20 cellular contexts compared by ENCODE assay signal in genomic region chr2:26217720-26218119, GRCh38. TPM values are rescaled to one million over a fixed set of nuclear protein-coding genes. Genes with fewer than 3 reads are reported as not detected.
DNase-seq lines count a peak whose midpoint lies in the region; ATAC-seq, FAIRE-seq and TF ChIP-seq lines count a peak whose summit lies in the region.
"Had no signal": no experiment of that assay in that cellular context is flagged by ENCODE, and none has a peak within 500 bp of the region (broad histone marks: within the 10 kb centered on the region; RNA-seq: fewer than 3 reads in every experiment).

No MANE protein-coding gene starts in this region.

- H2BK120ac ChIP-seq in mesenchymal stem cell (ENCODE audit: low read depth, low read length), result no peak overlapping the region

- no TSS peak for BruUV-seq in HepG2 (replicated peaks; lab: Mats Ljungman, UMichigan)
- no TSS peak for BruUV-seq in K562 (replicated peaks; lab: Mats Ljungman, UMichigan)

- H3K4me2 ChIP-seq in HepG2 (ENCODE audit: low read depth, low read length) (no peak overlapping the region), K562 (ENCODE audit: insufficient read depth, low read length) (no peak overlapping the region), mesenchymal stem cell (ENCODE audit: low read length, poor library complexity, severe bottlenecking) (no peak overlapping the region)

- H3K14ac ChIP-seq in mesenchymal stem cell (ENCODE audit: low read length in 2 of 2), result no peak overlapping the region

- H2BK5ac ChIP-seq in mesenchymal stem cell (ENCODE audit: low read depth, low read length, poor library complexity, severe bottlenecking), result no peak overlapping the region

- CTCF ChIA-PET in HepG2 (lab: Yijun Ruan, JAX; ENCODE audit: low intra/inter-chr PET ratio, low total read pairs) (no interaction called here), K562 (lab: Yijun Ruan, JAX; ENCODE audit: low intra/inter-chr PET ratio) (no interaction called here)

- H3K27me3 ChIP-seq in HepG2 (ENCODE audit: control insufficient read depth in 1 of 2, insufficient read depth in 2 of 2, low read length in 2 of 2) (no peaks in the 10 kb centered on the region), right lobe of liver (no peaks in the 10 kb centered on the region), K562 (ENCODE audit: control insufficient read depth in 2 of 2, insufficient read depth in 2 of 2, low read length in 2 of 2) (no peaks in the 10 kb centered on the region), mesenchymal stem cell (ENCODE audit: control insufficient read depth in 1 of 2, insufficient read depth in 1 of 2, low read length in 2 of 2) (no peaks in the 10 kb centered on the region), transverse colon (no peaks in the 10 kb centered on the region)

- POLR2A ChIA-PET in HepG2 (lab: Yijun Ruan, JAX) (no interaction called here), K562 (lab: Yijun Ruan, JAX) (no interaction called here)

- H4K91ac ChIP-seq in mesenchymal stem cell (ENCODE audit: low read length), result no peak overlapping the region

- H2BK12ac ChIP-seq in mesenchymal stem cell (ENCODE audit: low read length in 2 of 2), result no peak overlapping the region

- H3K79me1 ChIP-seq in mesenchymal stem cell (replicated peaks; ENCODE audit: low read length, poor library complexity, severe bottlenecking), result peaks cover 33% of the 10 kb centered on the region

- ATAC-seq in HepG2 (no peak), right lobe of liver (no peak), K562 (no peak), HG02759 (IDR thresholded peaks at IDR 0.05; ENCODE audit: unreplicated experiment) (no peak)

- H3K4me3 ChIP-seq in HepG2 (replicated peaks in 1 of 3; ENCODE audit: insufficient read depth in 1 of 3, low read depth in 2 of 3, low read length in 3 of 3) (no peak overlapping the region), right lobe of liver (no peak overlapping the region), K562 (no peak overlapping the region), mesenchymal stem cell (ENCODE audit: insufficient read depth in 1 of 2, low read depth in 1 of 2, low read length in 2 of 2) (peak overlapping the region in 1 of 2 experiments; percentile 19), transverse colon (no peak overlapping the region)
- H3K4me3 ChIP-seq: GM23248 had no signal

- H2AK5ac ChIP-seq in mesenchymal stem cell (ENCODE audit: low read length, severe bottlenecking), result no peak overlapping the region

- in situ Hi-C loops in HepG2 (cut with HindIII; ENCODE audit: extremely low pct_ligation_motif_present, low pct_unique_long_range_greater_than_20kb) (no loop called here), K562 (cut with MboI) (no loop called here), transverse colon (cut with MboI; ENCODE audit: low pct_ligation_motif_present in 1 of 4, low pct_unique_long_range_greater_than_20kb in 1 of 4, low sequenced_read_pairs in 3 of 4) (no loop called here)

- H4K8ac ChIP-seq in mesenchymal stem cell (ENCODE audit: low read length), result no peak overlapping the region

- no peak for TF ChIP-seq CTCF in HepG2 (CRISPR knock-in tag; IDR thresholded peaks at IDR 0.05)
- no peak for TF ChIP-seq CTCF in right lobe of liver (IDR thresholded peaks at IDR 0.05)
- no peak for TF ChIP-seq CTCF in K562 (IDR thresholded peaks at IDR 0.05 in 2 of 3, conservative IDR thresholded peaks at IDR 0.05 in 1 of 3; ENCODE audit: insufficient read depth in 2 of 3, low read depth in 1 of 3, low read length in 3 of 3)
- TF ChIP-seq CTCF in transverse colon (IDR thresholded peaks at IDR 0.05), result no peak

- no peaks in the 10 kb centered on the region for H3K9me3 ChIP-seq in HepG2 (ENCODE audit: low read length)
- no peaks in the 10 kb centered on the region for H3K9me3 ChIP-seq in right lobe of liver
- H3K9me3 ChIP-seq in K562 (replicated peaks; ENCODE audit: control insufficient read depth, insufficient read depth, low read depth, low read length), result no peaks in the 10 kb centered on the region
- peaks cover 42% of the 10 kb centered on the region for H3K9me3 ChIP-seq in mesenchymal stem cell (ENCODE audit: control insufficient read depth, low read length)
- H3K9me3 ChIP-seq in transverse colon, result no peaks in the 10 kb centered on the region

- no peak overlapping the region for H3K23ac ChIP-seq in mesenchymal stem cell (ENCODE audit: low read length in 2 of 2)

- no peak overlapping the region for H2BK15ac ChIP-seq in mesenchymal stem cell (ENCODE audit: low read depth, poor library complexity, severe bottlenecking)

- H3K36me3 ChIP-seq in HepG2 (replicated peaks in 1 of 2; ENCODE audit: control insufficient read depth in 1 of 2, insufficient read depth in 2 of 2, low read length in 2 of 2) (peaks cover 20 to 88% of the 10 kb centered on the region in 2 experiments), right lobe of liver (peaks cover 5 to 62% (median 32%) of the 10 kb centered on the region in 4 donors), K562 (ENCODE audit: control insufficient read depth, insufficient read depth, low read length) (peaks cover 90% of the 10 kb centered on the region), mesenchymal stem cell (ENCODE audit: control insufficient read depth in 1 of 2, insufficient read depth in 2 of 2, low read depth in 1 of 2, low read length in 2 of 2) (peaks cover 26 to 93% of the 10 kb centered on the region in 2 experiments), transverse colon (peaks cover 0 to 44% (median 17%) of the 10 kb centered on the region in 4 donors)

- no peaks in the 10 kb centered on the region for H3K9me1 ChIP-seq in K562 (ENCODE audit: control insufficient read depth, insufficient read depth, low read length)

- TF ChIP-seq RAD21 in HepG2 (CRISPR knock-in tag; IDR thresholded peaks at IDR 0.05), result no peak
- no peak for TF ChIP-seq RAD21 in K562 (CRISPR knock-in tag; conservative IDR thresholded peaks at IDR 0.05 in 1 of 2, IDR thresholded peaks at IDR 0.05 in 1 of 2)

- intact Hi-C loops in HepG2 (cut with micrococcal nuclease; ENCODE audit: unreplicated experiment), result no loop called here
- intact Hi-C loops in right lobe of liver (cut with DNase I), result no loop called here
- intact Hi-C loops in K562 (cut with micrococcal nuclease), result no loop called here
- intact Hi-C loops in transverse colon (cut with DNase I; ENCODE audit: low total_unique reads), result no loop called here

- no peak for TF ChIP-seq POLR2A in HepG2 (IDR thresholded peaks at IDR 0.05; ENCODE audit: insufficient read depth in 1 of 2, low read depth in 2 of 2, low read length in 2 of 2)
- TF ChIP-seq POLR2A in right lobe of liver (IDR thresholded peaks at IDR 0.05), result no peak
- TF ChIP-seq POLR2A in K562 (conservative IDR thresholded peaks at IDR 0.05), result no peak
- TF ChIP-seq POLR2A in transverse colon (IDR thresholded peaks at IDR 0.05), result no peak

- H3K4me1 ChIP-seq in HepG2 (ENCODE audit: insufficient read depth, low read length) (no peaks in the 10 kb centered on the region), right lobe of liver (no peaks in the 10 kb centered on the region), K562 (replicated peaks in 1 of 2; ENCODE audit: control insufficient read depth in 2 of 2, insufficient read depth in 2 of 2, low read length in 2 of 2) (no peaks in the 10 kb centered on the region), mesenchymal stem cell (ENCODE audit: control insufficient read depth, insufficient read depth, low read depth, low read length) (no peaks in the 10 kb centered on the region), transverse colon (peaks cover 0 to 5% (median 0%) of the 10 kb centered on the region in 4 donors)

- FAIRE-seq in HepG2 (lab: Jason Lieb, UNC) (no peak), K562 (lab: Jason Lieb, UNC) (no peak)
- FAIRE-seq: A204.1, GM12892, H1 had no signal

- no peaks in the 10 kb centered on the region for H3K79me2 ChIP-seq in HepG2 (ENCODE audit: insufficient read depth, low read length)
- no peaks in the 10 kb centered on the region for H3K79me2 ChIP-seq in K562 (ENCODE audit: control insufficient read depth, insufficient read depth, low read length)

- H3K18ac ChIP-seq in mesenchymal stem cell (ENCODE audit: low read depth in 1 of 2, low read length in 2 of 2), result no peak overlapping the region

- H4K20me1 ChIP-seq in HepG2 (ENCODE audit: insufficient read depth, low read length), result no peaks in the 10 kb centered on the region
- no peaks in the 10 kb centered on the region for H4K20me1 ChIP-seq in K562 (replicated peaks; ENCODE audit: control insufficient read depth, insufficient read depth, low read length)

- TF ChIP-seq EP300 in HepG2 (IDR thresholded peaks at IDR 0.05; ENCODE audit: low read depth in 2 of 2, low read length in 2 of 2) (no peak), HepG2 (CRISPR knock-in tag; IDR thresholded peaks at IDR 0.05; ENCODE audit: borderline replicate concordance) (no peak), K562 (IDR thresholded peaks at IDR 0.05; ENCODE audit: low read length) (no peak), transverse colon (IDR thresholded peaks at IDR 0.05; ENCODE audit: low read depth) (no peak)

- H3K9ac ChIP-seq in HepG2 (ENCODE audit: insufficient read depth, low read depth, low read length) (no peak overlapping the region), K562 (ENCODE audit: insufficient read depth in 1 of 2, low read depth in 2 of 2, low read length in 2 of 2) (no peak overlapping the region), mesenchymal stem cell (ENCODE audit: low read length) (no peak overlapping the region)
- H3K9ac ChIP-seq: GM23248 had no signal

- no peak overlapping the region for H3K4ac ChIP-seq in mesenchymal stem cell (ENCODE audit: low read depth in 1 of 2, low read length in 2 of 2)

- H2AFZ ChIP-seq in HepG2 (ENCODE audit: low read length) (no peak overlapping the region), K562 (ENCODE audit: low read depth, low read length) (no peak overlapping the region), mesenchymal stem cell (ENCODE audit: low read depth, low read length) (no peak overlapping the region)
- H2AFZ ChIP-seq: GM23248 had no signal

- H3K27ac ChIP-seq in HepG2 (ENCODE audit: extremely low read length, insufficient read depth, low read length) (no peak overlapping the region), right lobe of liver (no peak overlapping the region), K562 (ENCODE audit: extremely low read depth, low read depth, low read length) (no peak overlapping the region), mesenchymal stem cell (ENCODE audit: low read length, poor library complexity, severe bottlenecking) (no peak overlapping the region), transverse colon (no peak overlapping the region)
- H3K27ac ChIP-seq: 22Rv1, GM23248 had no signal

- WGBS in HepG2 (ENCODE audit: low lambda C conversion rate), result 79% methylated on average over 6 of the region's 6 CpGs
- WGBS in right lobe of liver (ENCODE audit: insufficient coverage, low coverage, low lambda C conversion rate, missing lambda C conversion rate), result 65% methylated on average over 4 of the region's 6 CpGs
- 93% methylated on average over 6 of the region's 6 CpGs for WGBS in K562 (ENCODE audit: insufficient coverage, low coverage, missing lambda C conversion rate)
- WGBS in mesenchymal stem cell, result 82% methylated on average over 6 of the region's 6 CpGs
- 81 to 95% methylated on average over 6 of the region's 6 CpGs for WGBS in transverse colon (ENCODE audit: low coverage in 1 of 2), 2 donors

- DNase-seq in HepG2 (ENCODE audit: low spot score) (no peak), right lobe of liver (no peak), K562 (ENCODE audit: extremely low read depth in 1 of 4, low spot score in 3 of 4) (no peak), mesenchymal stem cell (peak; percentile 5), transverse colon (no peak)
- DNase-seq: C1 segment of cervical spinal cord; Calu3; CD4-positive, alpha-beta memory T cell; COR-L47; DMS53; DMS79 treated with DMSO at 0.1 percent for 48 hours; GF-D8; GM23248; H7; HCEC 1CT had no signal

RNA-seq across cellular contexts. Expression of gene HADHA, which starts 26.7 kb away (rescaled TPM):
- total RNA-seq in HepG2 (2016; rRNA removed; fragmentation: Illumina TruSeq; extraction: Trizol) (270 and 385 TPM in 2 replicates), right lobe of liver (100 to 1,000 TPM; 115 to 246 (median 160) TPM), K562 (2014; rRNA removed) (187 and 203 TPM in 2 replicates), K562 (2014; rRNA removed; fragmentation: Illumina TruSeq; extraction: Trizol) (207 and 219 TPM in 2 replicates), K562 (2015; rRNA removed; fragmentation: Illumina TruSeq; extraction: Trizol) (195 and 202 TPM in 2 replicates), K562 (2021) (186 and 196 TPM in 2 replicates), transverse colon (100 to 1,000 TPM in 2 of 4 donors, 10 to 100 TPM in 2; 92.8 to 233 (median 142) TPM)
- total RNA-seq in HepG2 (2016; cell fraction: cytosol; rRNA removed; fragmentation: Illumina TruSeq; extraction: Trizol; ENCODE audit: low read depth), result 28.5 and 37.3 TPM in 2 replicates
- total RNA-seq in HepG2 (2016; cell fraction: insoluble cytoplasmic fraction; rRNA removed; fragmentation: Illumina TruSeq; extraction: Trizol), result 269 and 366 TPM in 2 replicates
- total RNA-seq in HepG2 (2016; cell fraction: membrane; rRNA removed; fragmentation: Illumina TruSeq; extraction: Trizol), result 91.6 and 115 TPM in 2 replicates
- total RNA-seq in HepG2 (2016; cell fraction: nucleus; rRNA removed; fragmentation: Illumina TruSeq; extraction: Trizol), result 133 TPM in 2 replicates
- polyA plus RNA-seq in HepG2 (2011; rRNA removed) (101 and 102 TPM in 2 replicates), K562 (2011; rRNA removed) (183 and 214 TPM in 2 replicates), K562 (2014; fragmentation: Illumina TruSeq; extraction: Trizol) (224 and 246 TPM in 2 replicates), K562 (2014; fragmentation: Nextera tagmentation; extraction: Ambion mirVana) (100 to 1,000 TPM; 152 to 326 TPM), K562 (2014; rRNA removed) (140 and 145 TPM in 2 replicates)
- 101 and 123 TPM in 2 replicates for polyA plus RNA-seq in HepG2 (2011; cell fraction: cytosol; rRNA removed)
- polyA plus RNA-seq in HepG2 (2011; cell fraction: nucleus; rRNA removed), result 35.5 and 47.7 TPM in 2 replicates
- 178 and 209 TPM in 2 replicates for polyA plus RNA-seq in HepG2 (2012)
- polyA plus RNA-seq in HepG2 (2016; cell fraction: cytosol; fragmentation: Illumina TruSeq; extraction: Trizol; ENCODE audit: low read depth), result 28.3 and 35.5 TPM in 2 replicates
- polyA plus RNA-seq in HepG2 (2016; cell fraction: insoluble cytoplasmic fraction; fragmentation: Illumina TruSeq; extraction: Trizol; ENCODE audit: low read depth), result 311 and 319 TPM in 2 replicates
- 67.7 and 83.6 TPM in 2 replicates for polyA plus RNA-seq in HepG2 (2016; cell fraction: membrane; fragmentation: Illumina TruSeq; extraction: Trizol; ENCODE audit: low read depth)
- 138 and 139 TPM in 2 replicates for polyA plus RNA-seq in HepG2 (2016; cell fraction: nucleus; fragmentation: Illumina TruSeq; extraction: Trizol; ENCODE audit: insufficient read depth, low read depth)
- polyA minus RNA-seq in HepG2 (2011; rRNA and poly(A)+ RNA removed; ENCODE audit: low replicate concordance), result 135 and 171 TPM in 2 replicates
- polyA minus RNA-seq in HepG2 (2011; cell fraction: cytosol; rRNA and poly(A)+ RNA removed), result 120 and 132 TPM in 2 replicates
- polyA minus RNA-seq in HepG2 (2011; cell fraction: nucleus; rRNA and poly(A)+ RNA removed), result 57.7 and 75.8 TPM in 2 replicates
- 66.4 and 94.3 TPM in 2 replicates for total RNA-seq in K562 (2011; cell fraction: chromatin; rRNA removed; ENCODE audit: low replicate concordance)
- total RNA-seq in K562 (2011; cell fraction: nucleolus; rRNA removed), result 54.4 and 55.7 TPM in 2 replicates
- 67.3 and 77.3 TPM in 2 replicates for total RNA-seq in K562 (2011; cell fraction: nucleoplasm; rRNA removed)
- 99.3 and 152 TPM in 2 replicates for polyA plus RNA-seq in K562 (2011; cell fraction: cytosol; rRNA removed)
- 83.4 and 104 TPM in 2 replicates for polyA plus RNA-seq in K562 (2011; cell fraction: nucleus; rRNA removed)
- polyA plus RNA-seq in K562 (2012), result 174 and 251 TPM in 2 replicates
- 329 and 345 TPM in 2 replicates for polyA minus RNA-seq in K562 (2011; rRNA and poly(A)+ RNA removed)
- 151 and 156 TPM in 2 replicates for polyA minus RNA-seq in K562 (2011; cell fraction: cytosol; rRNA and poly(A)+ RNA removed)
- 31.8 and 68.9 TPM in 2 replicates for polyA minus RNA-seq in K562 (2011; cell fraction: nucleus; rRNA and poly(A)+ RNA removed)
- polyA plus RNA-seq in mesenchymal stem cell (2013, experiment 1 of 2), result 133 TPM
- 135 TPM for polyA plus RNA-seq in mesenchymal stem cell (2013, experiment 2 of 2)

RNA-seq across cellular contexts. Expression of gene HADHB, which starts 27.0 kb away (rescaled TPM):
- total RNA-seq in HepG2 (2016; rRNA removed; fragmentation: Illumina TruSeq; extraction: Trizol) (238 and 304 TPM in 2 replicates), right lobe of liver (100 to 1,000 TPM; 129 to 295 (median 219) TPM), K562 (2014; rRNA removed) (67.3 and 71.4 TPM in 2 replicates), K562 (2014; rRNA removed; fragmentation: Illumina TruSeq; extraction: Trizol) (103 and 109 TPM in 2 replicates), K562 (2015; rRNA removed; fragmentation: Illumina TruSeq; extraction: Trizol) (86.8 and 93.1 TPM in 2 replicates), K562 (2021) (100 and 109 TPM in 2 replicates), transverse colon (100 to 1,000 TPM in 2 of 4 donors, 10 to 100 TPM in 2; 53.1 to 182 (median 133) TPM)
- total RNA-seq in HepG2 (2016; cell fraction: cytosol; rRNA removed; fragmentation: Illumina TruSeq; extraction: Trizol; ENCODE audit: low read depth), result 27.8 and 28.9 TPM in 2 replicates
- 239 and 297 TPM in 2 replicates for total RNA-seq in HepG2 (2016; cell fraction: insoluble cytoplasmic fraction; rRNA removed; fragmentation: Illumina TruSeq; extraction: Trizol)
- 45.3 and 49.2 TPM in 2 replicates for total RNA-seq in HepG2 (2016; cell fraction: membrane; rRNA removed; fragmentation: Illumina TruSeq; extraction: Trizol)
- total RNA-seq in HepG2 (2016; cell fraction: nucleus; rRNA removed; fragmentation: Illumina TruSeq; extraction: Trizol), result 107 and 123 TPM in 2 replicates
- polyA plus RNA-seq in HepG2 (2011; rRNA removed) (97.1 and 112 TPM in 2 replicates), K562 (2011; rRNA removed) (109 and 126 TPM in 2 replicates), K562 (2014; fragmentation: Illumina TruSeq; extraction: Trizol) (77.3 and 92.0 TPM in 2 replicates), K562 (2014; fragmentation: Nextera tagmentation; extraction: Ambion mirVana) (100 to 1,000 TPM; 198 to 199 TPM), K562 (2014; rRNA removed) (84.6 and 94.9 TPM in 2 replicates)
- polyA plus RNA-seq in HepG2 (2011; cell fraction: cytosol; rRNA removed), result 101 and 128 TPM in 2 replicates
- 35.3 and 43.0 TPM in 2 replicates for polyA plus RNA-seq in HepG2 (2011; cell fraction: nucleus; rRNA removed)
- polyA plus RNA-seq in HepG2 (2012), result 78.1 and 124 TPM in 2 replicates
- 19.4 and 19.7 TPM in 2 replicates for polyA plus RNA-seq in HepG2 (2016; cell fraction: cytosol; fragmentation: Illumina TruSeq; extraction: Trizol; ENCODE audit: low read depth)
- polyA plus RNA-seq in HepG2 (2016; cell fraction: insoluble cytoplasmic fraction; fragmentation: Illumina TruSeq; extraction: Trizol; ENCODE audit: low read depth), result 261 and 264 TPM in 2 replicates
- 31.8 and 34.9 TPM in 2 replicates for polyA plus RNA-seq in HepG2 (2016; cell fraction: membrane; fragmentation: Illumina TruSeq; extraction: Trizol; ENCODE audit: low read depth)
- polyA plus RNA-seq in HepG2 (2016; cell fraction: nucleus; fragmentation: Illumina TruSeq; extraction: Trizol; ENCODE audit: insufficient read depth, low read depth), result 130 and 134 TPM in 2 replicates
- 138 and 239 TPM in 2 replicates for polyA minus RNA-seq in HepG2 (2011; rRNA and poly(A)+ RNA removed; ENCODE audit: low replicate concordance)
- polyA minus RNA-seq in HepG2 (2011; cell fraction: cytosol; rRNA and poly(A)+ RNA removed), result 86.5 and 95.1 TPM in 2 replicates
- polyA minus RNA-seq in HepG2 (2011; cell fraction: nucleus; rRNA and poly(A)+ RNA removed), result 71.3 and 79.6 TPM in 2 replicates
- total RNA-seq in K562 (2011; cell fraction: chromatin; rRNA removed; ENCODE audit: low replicate concordance), result 78.9 and 152 TPM in 2 replicates
- total RNA-seq in K562 (2011; cell fraction: nucleolus; rRNA removed), result 49.4 and 56.5 TPM in 2 replicates
- total RNA-seq in K562 (2011; cell fraction: nucleoplasm; rRNA removed), result 97.7 and 134 TPM in 2 replicates
- 66.1 and 128 TPM in 2 replicates for polyA plus RNA-seq in K562 (2011; cell fraction: cytosol; rRNA removed)
- polyA plus RNA-seq in K562 (2011; cell fraction: nucleus; rRNA removed), result 67.1 and 91.6 TPM in 2 replicates
- polyA plus RNA-seq in K562 (2012), result 85.6 and 104 TPM in 2 replicates
- polyA minus RNA-seq in K562 (2011; rRNA and poly(A)+ RNA removed), result 189 and 209 TPM in 2 replicates
- polyA minus RNA-seq in K562 (2011; cell fraction: cytosol; rRNA and poly(A)+ RNA removed), result 50.2 and 61.6 TPM in 2 replicates
- 29.5 and 56.9 TPM in 2 replicates for polyA minus RNA-seq in K562 (2011; cell fraction: nucleus; rRNA and poly(A)+ RNA removed)
- 92.6 TPM for polyA plus RNA-seq in mesenchymal stem cell (2013, experiment 1 of 2)
- polyA plus RNA-seq in mesenchymal stem cell (2013, experiment 2 of 2), result 93.5 TPM

RNA-seq across cellular contexts. Expression of gene GAREM2, which starts 44.8 kb away (rescaled TPM):
- total RNA-seq in HepG2 (2016; rRNA removed; fragmentation: Illumina TruSeq; extraction: Trizol) (0.31 and 0.38 TPM in 2 replicates), right lobe of liver (under 1 TPM in 5 of 6 experiments, not detected in 1; 0.11 to 0.34 (median 0.20) TPM), K562 (2014; rRNA removed) (2.5 and 4.7 TPM in 2 replicates), K562 (2014; rRNA removed; fragmentation: Illumina TruSeq; extraction: Trizol) (1.3 and 1.7 TPM in 2 replicates), K562 (2015; rRNA removed; fragmentation: Illumina TruSeq; extraction: Trizol) (1.5 and 1.7 TPM in 2 replicates), K562 (2021) (11.5 and 12.4 TPM in 2 replicates), transverse colon (1 to 10 TPM in 3 of 4 donors, not detected in 1; 1.5 to 4.6 (median 2.2) TPM)
- 0.10 and 0.18 TPM in 2 replicates for total RNA-seq in HepG2 (2016; cell fraction: cytosol; rRNA removed; fragmentation: Illumina TruSeq; extraction: Trizol; ENCODE audit: low read depth)
- 0.35 and 0.36 TPM in 2 replicates for total RNA-seq in HepG2 (2016; cell fraction: insoluble cytoplasmic fraction; rRNA removed; fragmentation: Illumina TruSeq; extraction: Trizol)
- 0.55 and 0.62 TPM in 2 replicates for total RNA-seq in HepG2 (2016; cell fraction: membrane; rRNA removed; fragmentation: Illumina TruSeq; extraction: Trizol)
- 0.28 and 0.94 TPM in 2 replicates for total RNA-seq in HepG2 (2016; cell fraction: nucleus; rRNA removed; fragmentation: Illumina TruSeq; extraction: Trizol)
- polyA plus RNA-seq in HepG2 (2011; rRNA removed) (0.29 and 0.37 TPM in 2 replicates), K562 (2011; rRNA removed) (4.6 and 5.0 TPM in 2 replicates), K562 (2014; fragmentation: Illumina TruSeq; extraction: Trizol) (5.4 and 6.9 TPM in 2 replicates), K562 (2014; fragmentation: Nextera tagmentation; extraction: Ambion mirVana) (1 to 10 TPM; 1.7 to 2.2 TPM), K562 (2014; rRNA removed) (4.6 and 7.6 TPM in 2 replicates)
- 0.25 and 0.29 TPM in 2 replicates for polyA plus RNA-seq in HepG2 (2011; cell fraction: cytosol; rRNA removed)
- 0.54 and 0.56 TPM in 2 replicates for polyA plus RNA-seq in HepG2 (2011; cell fraction: nucleus; rRNA removed)
- 0.31 and 0.47 TPM in 2 replicates for polyA plus RNA-seq in HepG2 (2012)
- polyA plus RNA-seq in HepG2 (2016; cell fraction: cytosol; fragmentation: Illumina TruSeq; extraction: Trizol; ENCODE audit: low read depth), result 0.35 and 0.49 TPM in 2 replicates
- 0.88 and 1.2 TPM in 2 replicates for polyA plus RNA-seq in HepG2 (2016; cell fraction: insoluble cytoplasmic fraction; fragmentation: Illumina TruSeq; extraction: Trizol; ENCODE audit: low read depth)
- 0.48 and 0.61 TPM in 2 replicates for polyA plus RNA-seq in HepG2 (2016; cell fraction: membrane; fragmentation: Illumina TruSeq; extraction: Trizol; ENCODE audit: low read depth)
- polyA plus RNA-seq in HepG2 (2016; cell fraction: nucleus; fragmentation: Illumina TruSeq; extraction: Trizol; ENCODE audit: insufficient read depth, low read depth), result 0.59 and 1.1 TPM in 2 replicates
- polyA minus RNA-seq in HepG2 (2011; rRNA and poly(A)+ RNA removed; ENCODE audit: low replicate concordance), result 1.0 TPM in 1 of 2 replicates, not detected in the other
- 0.35 and 1.1 TPM in 2 replicates for polyA minus RNA-seq in HepG2 (2011; cell fraction: cytosol; rRNA and poly(A)+ RNA removed)
- 0.25 and 0.26 TPM in 2 replicates for polyA minus RNA-seq in HepG2 (2011; cell fraction: nucleus; rRNA and poly(A)+ RNA removed)
- 9.3 and 20.6 TPM in 2 replicates for total RNA-seq in K562 (2011; cell fraction: chromatin; rRNA removed; ENCODE audit: low replicate concordance)
- 11.8 and 13.2 TPM in 2 replicates for total RNA-seq in K562 (2011; cell fraction: nucleolus; rRNA removed)
- total RNA-seq in K562 (2011; cell fraction: nucleoplasm; rRNA removed), result 12.0 and 16.1 TPM in 2 replicates
- 6.3 and 10.6 TPM in 2 replicates for polyA plus RNA-seq in K562 (2011; cell fraction: cytosol; rRNA removed)
- 9.6 and 16.4 TPM in 2 replicates for polyA plus RNA-seq in K562 (2011; cell fraction: nucleus; rRNA removed)
- 6.7 and 10.0 TPM in 2 replicates for polyA plus RNA-seq in K562 (2012)
- 2.9 and 4.5 TPM in 2 replicates for polyA minus RNA-seq in K562 (2011; rRNA and poly(A)+ RNA removed)
- polyA minus RNA-seq in K562 (2011; cell fraction: cytosol; rRNA and poly(A)+ RNA removed), result 4.6 and 5.2 TPM in 2 replicates
- polyA minus RNA-seq in K562 (2011; cell fraction: nucleus; rRNA and poly(A)+ RNA removed), result 3.2 and 3.7 TPM in 2 replicates
- 6.6 TPM for polyA plus RNA-seq in mesenchymal stem cell (2013, experiment 1 of 2)
- 9.1 TPM for polyA plus RNA-seq in mesenchymal stem cell (2013, experiment 2 of 2)

Comparison
In these comparisons a context has a peak if more than half of its experiments do, and no peak if none do; other contexts are left out.
1. Of the 241 proteins assayed by ChIP-seq in both HepG2 and K562: peak only in HepG2: none; only in K562: none; in both: ZNF121; in neither: 240.